Comparison of ENCODE assay signal across 29 cellular contexts in the genomic region with DNA sequence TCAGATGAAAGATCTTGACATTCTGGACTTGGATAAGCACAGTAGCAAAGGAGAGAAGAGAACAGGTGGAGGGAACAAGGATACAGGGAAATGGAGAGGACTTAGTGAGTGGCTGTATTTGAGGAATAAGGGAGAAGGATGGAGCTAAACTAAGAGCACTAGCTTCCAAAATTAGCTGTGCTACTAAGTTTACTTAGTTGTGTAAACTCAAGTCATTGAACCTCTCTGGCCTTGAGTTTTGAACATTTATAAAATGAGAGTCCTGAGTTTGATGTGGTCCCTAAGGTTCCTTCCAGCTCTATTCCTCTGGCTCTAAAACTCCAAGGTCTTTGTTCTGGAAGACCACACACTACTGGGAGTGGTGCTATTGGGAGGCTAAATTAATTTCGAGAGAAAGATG.
"Had no signal": no experiment of that assay in that cellular context is flagged by ENCODE, and none has a peak within 500 bp of the region (broad histone marks: within the 10 kb centered on the region; RNA-seq: fewer than 3 reads in every experiment).

No MANE protein-coding gene starts in this region.

- H3K4me1 Mint-ChIP-seq: neural crest cell had no signal

- DNase-seq: naive thymus-derived CD4-positive, alpha-beta T cell; natural killer cell; nucleus accumbens; posterior cingulate gyrus; psoas muscle; right cardiac atrium; spleen; stimulated activated CD4-positive, alpha-beta T cell treated with anti-CD3 and anti-CD28 coated beads, Interleukin-12 subunit alpha, Interleukin-12 subunit beta, amount 100 ng/mL, for 4 hours; stimulated activated CD4-positive, alpha-beta T cell treated with anti-CD3 and anti-CD28 coated beads, Interleukin-1b, Interleukin-23, amount 100 ng/mL, for 48 hours; stimulated activated CD4-positive, alpha-beta T cell treated with anti-CD3 and anti-CD28 coated beads, Interleukin-4, amount 100 ng/mL, for 24 hours; stimulated activated naive B cell treated with anti-CD40 and anti-IgM and Interleukin-4, amounts not matched to agents 10 μg/mL and 1 μg/mL and 100 μg/mL, for 72 hours; stimulated activated naive CD4-positive, alpha-beta T cell treated with Interleukin-2 at 50 U/mL for 16 hours; stomach; thyroid gland; trophoblast cell; upper lobe of left lung had no signal

- H3K4me3 Mint-ChIP-seq: natural killer cell; nephron; neural crest cell; stimulated activated effector memory CD8-positive, alpha-beta T cell treated with anti-CD3 and anti-CD28 coated beads, Interleukin-12 subunit alpha, Interleukin-12 subunit beta, amount 100 ng/mL, for 72 hours; stimulated activated naive B cell treated with anti-CD40 and anti-IgM and Interleukin-4, amounts not matched to agents 10 μg/mL and 1 μg/mL and 100 μg/mL, for 72 hours; stimulated activated naive CD8-positive, alpha-beta T cell treated with anti-CD3 and anti-CD28 coated beads, Interleukin-15, Interleukin-2, amounts not matched to agents 100 ng/mL and 50 ng/mL, for 24 hours had no signal

- H3K36me3 Mint-ChIP-seq: natural killer cell; stimulated activated effector memory CD8-positive, alpha-beta T cell treated with anti-CD3 and anti-CD28 coated beads, Interleukin-12 subunit alpha, Interleukin-12 subunit beta, amount 100 ng/mL, for 72 hours had no signal

- H3K27me3 Mint-ChIP-seq: naive thymus-derived CD4-positive, alpha-beta T cell; progenitor cell of endocrine pancreas; stimulated activated naive B cell treated with anti-CD40 and anti-IgM and Interleukin-4, amounts not matched to agents 10 μg/mL and 1 μg/mL and 100 μg/mL, for 72 hours; stimulated activated naive CD8-positive, alpha-beta T cell treated with anti-CD3 and anti-CD28 coated beads, Interleukin-15, Interleukin-2, amounts not matched to agents 100 ng/mL and 50 ng/mL, for 24 hours had no signal

- H3K4me2 ChIP-seq: smooth muscle cell had no signal

- H3K27me3 ChIP-seq: neutrophil, spleen, stomach, thyroid gland, tibial nerve, upper lobe of left lung, vagina had no signal

- H3K9ac ChIP-seq: parathyroid adenoma had no signal

- H2AFZ ChIP-seq: parathyroid adenoma had no signal

- H3K27ac Mint-ChIP-seq: naive thymus-derived CD4-positive, alpha-beta T cell; natural killer cell; progenitor cell of endocrine pancreas; stimulated activated effector memory CD8-positive, alpha-beta T cell treated with anti-CD3 and anti-CD28 coated beads, Interleukin-12 subunit alpha, Interleukin-12 subunit beta, amount 100 ng/mL, for 72 hours; stimulated activated naive B cell treated with anti-CD40 and anti-IgM and Interleukin-4, amounts not matched to agents 10 μg/mL and 1 μg/mL and 100 μg/mL, for 72 hours; stimulated activated naive CD8-positive, alpha-beta T cell treated with anti-CD3 and anti-CD28 coated beads, Interleukin-15, Interleukin-2, amounts not matched to agents 100 ng/mL and 50 ng/mL, for 24 hours had no signal

- H3K9me3 ChIP-seq: neutrophil, psoas muscle, spleen, stomach, thoracic aorta, thyroid gland, tibial nerve, upper lobe of left lung, vagina had no signal

- ATAC-seq: naive thymus-derived CD4-positive, alpha-beta T cell; natural killer cell; psoas muscle; right cardiac atrium; sciatic nerve; stimulated activated effector memory CD8-positive, alpha-beta T cell treated with anti-CD3 and anti-CD28 coated beads, Interleukin-12 subunit alpha, Interleukin-12 subunit beta, amount 100 ng/mL, for 72 hours; stimulated activated naive B cell treated with anti-CD40 and anti-IgM and Interleukin-4, amounts not matched to agents 10 μg/mL and 1 μg/mL and 100 μg/mL, for 72 hours had no signal

- H3K9me3 Mint-ChIP-seq: natural killer cell; neural crest cell; stimulated activated effector memory CD8-positive, alpha-beta T cell treated with anti-CD3 and anti-CD28 coated beads, Interleukin-12 subunit alpha, Interleukin-12 subunit beta, amount 100 ng/mL, for 72 hours; stimulated activated naive B cell treated with anti-CD40 and anti-IgM and Interleukin-4, amounts not matched to agents 10 μg/mL and 1 μg/mL and 100 μg/mL, for 72 hours; stimulated activated naive CD8-positive, alpha-beta T cell treated with anti-CD3 and anti-CD28 coated beads, Interleukin-15, Interleukin-2, amounts not matched to agents 100 ng/mL and 50 ng/mL, for 24 hours had no signal

- H3K36me3 ChIP-seq: neutrophil, stomach, thoracic aorta, thyroid gland, tibial nerve, upper lobe of left lung, vagina had no signal

- H3K4me3 ChIP-seq: psoas muscle, skin epidermis, smooth muscle cell, spleen, stomach, thoracic aorta, thyroid gland, tibial nerve, upper lobe of left lung, vagina had no signal

- H3K27ac ChIP-seq: neutrophil, parathyroid adenoma, psoas muscle, skin epidermis, spleen, stomach, thoracic aorta, thyroid gland, tibial nerve, upper lobe of left lung, vagina had no signal
